In genomic region chr10:112985701-112986510, GRCh38 we compare ENCODE assay signal across 8 cellular contexts. TPM values are rescaled to one million over a fixed set of nuclear protein-coding genes. Genes with fewer than 3 reads are reported as not detected.
DNase-seq lines count a peak whose midpoint lies in the region; ATAC-seq and TF ChIP-seq lines count a peak whose summit lies in the region.

No MANE protein-coding gene starts in this region.

- H3K4me3 ChIP-seq in AG10803 (ENCODE audit: low read length): no peak overlapping the region; the same call in 1 of the 2 replicates
- no peak overlapping the region for H3K4me3 ChIP-seq in HEK293 (ENCODE audit: low read depth, low read length)
- H3K4me3 ChIP-seq in mesendoderm (ENCODE audit: low read length): no peak overlapping the region

- no peaks in the 10 kb centered on the region for H3K9me3 Mint-ChIP-seq in activated naive CD8-positive, alpha-beta T cell treated with anti-CD3 and anti-CD28 coated beads for 36 hours

- peaks cover 55% of the 10 kb centered on the region for H3K4me1 ChIP-seq in HEK293 (ENCODE audit: control insufficient read depth, insufficient read depth, low read length)
- peaks cover 5% of the 10 kb centered on the region for H3K4me1 ChIP-seq in mesendoderm (ENCODE audit: control insufficient read depth, low read depth, low read length)

- no peak overlapping the region for H4K8ac ChIP-seq in mesendoderm (ENCODE audit: low read depth, low read length)

- ATAC-seq in GM18517 (IDR thresholded peaks at IDR 0.05; ENCODE audit: unreplicated experiment): no peak
- ATAC-seq in HG03520 (IDR thresholded peaks at IDR 0.05; ENCODE audit: unreplicated experiment): no peak

- H3K56ac ChIP-seq in mesendoderm (ENCODE audit: low read length): peak overlapping the region; percentile 10

- H3K23ac ChIP-seq in mesendoderm (ENCODE audit: low read length): no peak overlapping the region

- H3K27me3 ChIP-seq in mesendoderm (ENCODE audit: insufficient read depth, low read length, poor library complexity): no peaks in the 10 kb centered on the region

- no peaks in the 10 kb centered on the region for H3K36me3 Mint-ChIP-seq in activated naive CD8-positive, alpha-beta T cell treated with anti-CD3 and anti-CD28 coated beads for 36 hours

- peaks cover 42% of the 10 kb centered on the region for H3K4me1 Mint-ChIP-seq in activated naive CD8-positive, alpha-beta T cell treated with anti-CD3 and anti-CD28 coated beads for 36 hours

- no peak overlapping the region for H3K4me3 Mint-ChIP-seq in activated naive CD8-positive, alpha-beta T cell treated with anti-CD3 and anti-CD28 coated beads for 36 hours

- DNase-seq in AG10803 (ENCODE audit: low read depth) (peak; percentile 72), mesendoderm (no peak), kidney glomerular epithelial cell (lab: John Stamatoyannopoulos, UW) (no peak), NCI-H1436 treated with DMSO at 0.1 percent for 48 hours (lab: John Stamatoyannopoulos, UW) (no peak)
- DNase-seq in activated naive CD8-positive, alpha-beta T cell treated with anti-CD3 and anti-CD28 coated beads for 36 hours: peak; percentile 33

- peaks cover 80% of the 10 kb centered on the region for H3K27me3 Mint-ChIP-seq in activated naive CD8-positive, alpha-beta T cell treated with anti-CD3 and anti-CD28 coated beads for 36 hours

- no peaks in the 10 kb centered on the region for H3K9me3 ChIP-seq in HEK293 (ENCODE audit: control insufficient read depth, insufficient read depth, low read depth, low read length)

- H2BK15ac ChIP-seq in mesendoderm (replicated peaks; ENCODE audit: low read depth): no peak overlapping the region

- no peak overlapping the region for H2BK5ac ChIP-seq in mesendoderm (ENCODE audit: low read length)

- H3K18ac ChIP-seq in mesendoderm (ENCODE audit: low read length): no peak overlapping the region

- no peak overlapping the region for H4K5ac ChIP-seq in mesendoderm (ENCODE audit: low read length)

- H3K36me3 ChIP-seq in HEK293 (ENCODE audit: control insufficient read depth in 2 of 2, insufficient read depth in 1 of 2, low read length in 2 of 2) (no peaks in the 10 kb centered on the region), mesendoderm (ENCODE audit: control insufficient read depth, insufficient read depth, low read length) (no peaks in the 10 kb centered on the region)

- peak overlapping the region; percentile 27 for H3K4ac ChIP-seq in mesendoderm (ENCODE audit: low read depth, low read length)

- peaks cover 21% of the 10 kb centered on the region for H3K79me1 ChIP-seq in mesendoderm (ENCODE audit: low read length)

- no peak overlapping the region; the same call in 1 of the 2 replicates for H3K27ac ChIP-seq in HEK293 (ENCODE audit: extremely low read depth, low read depth, low read length)
- H3K27ac ChIP-seq in mesendoderm (ENCODE audit: low read depth, low read length): no peak overlapping the region

- peak overlapping the region; percentile 57 for H3K27ac Mint-ChIP-seq in activated naive CD8-positive, alpha-beta T cell treated with anti-CD3 and anti-CD28 coated beads for 36 hours

- H3K4me2 ChIP-seq in mesendoderm (ENCODE audit: low read length): no peak overlapping the region

- peaks cover 54% of the 10 kb centered on the region for H3K79me2 ChIP-seq in mesendoderm (ENCODE audit: control insufficient read depth, insufficient read depth, low read length)

- CTCF ChIA-PET in HEK293 (lab: Yijun Ruan, JAX): no interaction called here

- TF ChIP-seq CTCF in AG10803 (conservative IDR thresholded peaks at IDR 0.05; ENCODE audit: low read length) (no peak), HEK293 (tag by site-specific recombination; IDR thresholded peaks at IDR 0.05) (no peak)

- H2AK5ac ChIP-seq in mesendoderm (ENCODE audit: low read length): no peak overlapping the region

- WGBS in mesendoderm (ENCODE audit: extremely low coverage, insufficient coverage, low lambda C conversion rate): no CpG with 5 or more reads among the region's 6 CpGs

- no peak overlapping the region for H3K9ac ChIP-seq in mesendoderm (ENCODE audit: low read length)

- H2BK120ac ChIP-seq in mesendoderm (ENCODE audit: low read depth, low read length): no peak overlapping the region

- POLR2A ChIA-PET in HEK293 (lab: Yijun Ruan, JAX): interaction anchor here (0.6 kb wide), 1 partner anchor 35 kb away, joined by 7 read pairs; no protein-coding TSS in a partner anchor

TF ChIP-seq in HEK293, 187 proteins besides CTCF, POLR2A, EP300 and RAD21:
- TF ChIP-seq, protein P1, sequence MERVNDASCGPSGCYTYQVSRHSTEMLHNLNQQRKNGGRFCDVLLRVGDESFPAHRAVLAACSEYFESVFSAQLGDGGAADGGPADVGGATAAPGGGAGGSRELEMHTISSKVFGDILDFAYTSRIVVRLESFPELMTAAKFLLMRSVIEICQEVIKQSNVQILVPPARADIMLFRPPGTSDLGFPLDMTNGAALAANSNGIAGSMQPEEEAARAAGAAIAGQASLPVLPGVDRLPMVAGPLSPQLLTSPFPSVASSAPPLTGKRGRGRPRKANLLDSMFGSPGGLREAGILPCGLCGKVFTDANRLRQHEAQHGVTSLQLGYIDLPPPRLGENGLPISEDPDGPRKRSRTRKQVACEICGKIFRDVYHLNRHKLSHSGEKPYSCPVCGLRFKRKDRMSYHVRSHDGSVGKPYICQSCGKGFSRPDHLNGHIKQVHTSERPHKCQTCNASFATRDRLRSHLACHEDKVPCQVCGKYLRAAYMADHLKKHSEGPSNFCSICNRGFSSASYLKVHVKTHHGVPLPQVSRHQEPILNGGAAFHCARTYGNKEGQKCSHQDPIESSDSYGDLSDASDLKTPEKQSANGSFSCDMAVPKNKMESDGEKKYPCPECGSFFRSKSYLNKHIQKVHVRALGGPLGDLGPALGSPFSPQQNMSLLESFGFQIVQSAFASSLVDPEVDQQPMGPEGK (tag by site-specific recombination; IDR thresholded peaks at IDR 0.05): 0 out of 2 replicates have a peak, but pooled peaks have one; percentile 11
- 0 out of 2 replicates have a peak, but pooled peaks have one; percentile 25 for TF ChIP-seq KLF1 (tag by site-specific recombination; IDR thresholded peaks at IDR 0.05)
- 0 out of 2 replicates have a peak, but pooled peaks have one; percentile 17 for TF ChIP-seq ZNF660 (tag by site-specific recombination; IDR thresholded peaks at IDR 0.05)
- TF ChIP-seq ZBTB17 (tag by site-specific recombination; IDR thresholded peaks at IDR 0.05): peak; percentile 55; the same call in 1 of the 2 replicates
- no peak for TF ChIP-seq ZNF138 (tag by site-specific recombination; IDR thresholded peaks at IDR 0.05; ENCODE audit: borderline replicate concordance)
- no peak for TF ChIP-seq ZNF548 (tag by site-specific recombination; IDR thresholded peaks at IDR 0.05)
- no peak for TF ChIP-seq MYNN (tag by site-specific recombination; IDR thresholded peaks at IDR 0.05; ENCODE audit: borderline replicate concordance)
- TF ChIP-seq, protein P2, sequence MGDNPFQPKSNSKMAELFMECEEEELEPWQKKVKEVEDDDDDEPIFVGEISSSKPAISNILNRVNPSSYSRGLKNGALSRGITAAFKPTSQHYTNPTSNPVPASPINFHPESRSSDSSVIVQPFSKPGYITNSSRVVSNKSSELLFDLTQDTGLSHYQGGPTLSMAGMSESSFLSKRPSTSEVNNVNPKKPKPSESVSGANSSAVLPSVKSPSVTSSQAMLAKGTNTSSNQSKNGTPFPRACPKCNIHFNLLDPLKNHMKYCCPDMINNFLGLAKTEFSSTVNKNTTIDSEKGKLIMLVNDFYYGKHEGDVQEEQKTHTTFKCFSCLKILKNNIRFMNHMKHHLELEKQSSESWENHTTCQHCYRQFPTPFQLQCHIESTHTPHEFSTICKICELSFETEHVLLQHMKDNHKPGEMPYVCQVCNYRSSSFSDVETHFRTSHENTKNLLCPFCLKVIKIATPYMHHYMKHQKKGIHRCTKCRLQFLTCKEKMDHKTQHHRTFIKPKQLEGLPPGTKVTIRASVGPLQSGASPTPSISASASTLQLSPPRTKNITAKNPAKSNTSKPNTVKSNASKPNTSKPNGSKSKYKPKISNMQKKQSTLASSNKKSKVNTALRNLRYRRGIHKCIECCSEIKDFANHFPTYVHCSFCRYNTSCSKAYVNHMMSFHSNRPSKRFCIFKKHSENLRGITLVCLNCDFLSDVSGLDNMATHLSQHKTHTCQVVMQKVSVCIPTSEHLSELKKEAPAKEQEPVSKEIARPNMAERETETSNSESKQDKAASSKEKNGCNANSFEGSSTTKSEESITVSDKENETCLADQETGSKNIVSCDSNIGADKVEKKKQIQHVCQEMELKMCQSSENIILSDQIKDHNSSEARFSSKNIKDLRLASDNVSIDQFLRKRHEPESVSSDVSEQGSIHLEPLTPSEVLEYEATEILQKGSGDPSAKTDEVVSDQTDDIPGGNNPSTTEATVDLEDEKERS (tag by site-specific recombination; IDR thresholded peaks at IDR 0.05): no peak
- TF ChIP-seq ZNF658 (tag by site-specific recombination; IDR thresholded peaks at IDR 0.05): no peak
- TF ChIP-seq, protein P3, sequence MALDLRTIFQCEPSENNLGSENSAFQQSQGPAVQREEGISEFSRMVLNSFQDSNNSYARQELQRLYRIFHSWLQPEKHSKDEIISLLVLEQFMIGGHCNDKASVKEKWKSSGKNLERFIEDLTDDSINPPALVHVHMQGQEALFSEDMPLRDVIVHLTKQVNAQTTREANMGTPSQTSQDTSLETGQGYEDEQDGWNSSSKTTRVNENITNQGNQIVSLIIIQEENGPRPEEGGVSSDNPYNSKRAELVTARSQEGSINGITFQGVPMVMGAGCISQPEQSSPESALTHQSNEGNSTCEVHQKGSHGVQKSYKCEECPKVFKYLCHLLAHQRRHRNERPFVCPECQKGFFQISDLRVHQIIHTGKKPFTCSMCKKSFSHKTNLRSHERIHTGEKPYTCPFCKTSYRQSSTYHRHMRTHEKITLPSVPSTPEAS (tag by site-specific recombination; IDR thresholded peaks at IDR 0.05): peak; percentile 92

RNA-seq across cellular contexts. Expression of gene TCF7L2, which starts 35.9 kb away (rescaled TPM):
- total RNA-seq in activated naive CD8-positive, alpha-beta T cell treated with anti-CD3 and anti-CD28 coated beads for 36 hours: 1 to 10 TPM; 1.1 to 1.5 TPM
- 43.5 TPM for polyA plus RNA-seq in mesendoderm (2013, experiment 1 of 2)
- 47.0 TPM for polyA plus RNA-seq in mesendoderm (2013, experiment 2 of 2)

Comparison
In these comparisons a context has a peak if more than half of its experiments do, and no peak if none do; other contexts are left out.
1. DNase-seq: peak in AG10803 (single experiment) and activated naive CD8-positive, alpha-beta T cell treated with anti-CD3 and anti-CD28 coated beads for 36 hours (single experiment); none in mesendoderm (single experiment), kidney glomerular epithelial cell (single experiment) and NCI-H1436 treated with DMSO at 0.1 percent for 48 hours (single experiment).